21 cellular contexts compared by ENCODE assay signal in the genomic region with DNA sequence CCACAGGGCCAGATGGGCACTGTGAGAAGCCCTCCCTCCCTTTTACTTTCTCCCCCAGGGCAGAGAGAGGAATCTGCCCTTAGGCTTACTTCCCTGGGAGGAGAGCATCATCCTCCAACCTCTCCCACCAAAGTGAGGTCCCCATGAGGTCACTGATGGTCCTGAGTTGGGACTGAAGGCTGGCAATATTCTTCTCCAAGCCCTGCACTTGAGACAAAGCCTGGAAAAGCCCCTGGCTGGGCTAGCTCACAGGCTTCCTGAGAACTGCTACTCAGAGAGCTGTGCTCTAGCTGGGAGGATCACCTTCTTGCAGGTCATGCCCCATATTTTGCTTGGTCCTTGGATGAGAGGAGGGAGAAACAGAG.
DNase-seq lines count a peak whose midpoint lies in the region; FAIRE-seq and TF ChIP-seq lines count a peak whose summit lies in the region.
"Had no signal": no experiment of that assay in that cellular context is flagged by ENCODE, and none has a peak within 500 bp of the region (broad histone marks: within the 10 kb centered on the region; RNA-seq: fewer than 3 reads in every experiment).

No MANE protein-coding gene starts in this region.

- H3K4me1 ChIP-seq in hepatocyte (ENCODE audit: insufficient read depth) (peaks cover 14% of the 10 kb centered on the region), smooth muscle cell (ENCODE audit: low read depth) (peaks cover 6% of the 10 kb centered on the region), kidney (ENCODE audit: control insufficient read depth in 1 of 2, insufficient read depth in 1 of 2, low read depth in 1 of 2, low read length in 2 of 2) (peaks cover 13 to 36% of the 10 kb centered on the region in 2 donors), neuronal stem cell (ENCODE audit: control insufficient read depth in 2 of 2, insufficient read depth in 1 of 2, low read depth in 1 of 2, low read length in 2 of 2) (peaks cover 4 to 5% of the 10 kb centered on the region in 2 donors)

- H3K4ac ChIP-seq in neuronal stem cell (ENCODE audit: low read length), result no peak overlapping the region

- DNase-seq in Calu3 (no peak), SK-N-DZ (ENCODE audit: low spot score) (peak; percentile 1), hepatocyte (ENCODE audit: low spot score) (no peak), smooth muscle cell (lab: John Stamatoyannopoulos, UW; ENCODE audit: unreplicated experiment) (no peak), NCI-H1436 treated with DMSO at 0.1 percent for 48 hours (lab: John Stamatoyannopoulos, UW) (no peak), kidney (no peak), neuronal stem cell (ENCODE audit: low spot score) (no peak), LoVo (ENCODE audit: low spot score) (no peak)
- DNase-seq: activated CD4-positive, alpha-beta T cell treated with anti-CD3 and anti-CD28 coated beads for 1 hour; activated naive CD8-positive, alpha-beta T cell treated with anti-CD3 and anti-CD28 coated beads for 36 hours; activated T-cell treated with anti-CD3 and anti-CD28 coated beads for 4 hours; AML-193; DMS79; Kasumi-1; NCI-H2029; NCI-H524 treated with DMSO at 0.1 percent for 48 hours; stimulated activated naive CD4-positive, alpha-beta T cell treated with Interleukin-2 at 50 U/mL for 16 hours; T-helper 2 cell had no signal

- H3K4me3 Mint-ChIP-seq in Calu3 (ENCODE audit: low read depth, unreplicated experiment), result peak overlapping the region; percentile 54
- H3K4me3 Mint-ChIP-seq: activated naive CD8-positive, alpha-beta T cell treated with anti-CD3 and anti-CD28 coated beads for 36 hours; central memory CD8-positive, alpha-beta T cell had no signal

- H4K8ac ChIP-seq in neuronal stem cell (ENCODE audit: low read depth, low read length), result no peak overlapping the region

- H3K23ac ChIP-seq in neuronal stem cell (ENCODE audit: low read depth, low read length, poor library complexity), result no peak overlapping the region

- H4K20me1 ChIP-seq in hepatocyte (ENCODE audit: insufficient read depth, poor library complexity, severe bottlenecking), result no peaks in the 10 kb centered on the region
- H4K20me1 ChIP-seq in smooth muscle cell (ENCODE audit: low read depth), result no peaks in the 10 kb centered on the region

- H3K79me2 ChIP-seq in hepatocyte (no peaks in the 10 kb centered on the region), smooth muscle cell (ENCODE audit: low read depth) (no peaks in the 10 kb centered on the region)

- no peak overlapping the region for H4K91ac ChIP-seq in neuronal stem cell (ENCODE audit: low read depth, low read length, poor library complexity)

- H3K4me2 ChIP-seq in hepatocyte (no peak overlapping the region), smooth muscle cell (no peak overlapping the region), neuronal stem cell (ENCODE audit: insufficient read depth, low read length, poor library complexity, severe bottlenecking) (no peak overlapping the region)

- no peak overlapping the region for H2BK12ac ChIP-seq in neuronal stem cell (ENCODE audit: low read length)

- FAIRE-seq in kidney (lab: Jason Lieb, UNC), result no peak

- intact Hi-C loops in Calu3 (cut with micrococcal nuclease; ENCODE audit: unreplicated experiment) (no loop called here), kidney (cut with DNase I) (no loop called here)

- H3K4me1 Mint-ChIP-seq in Calu3 (ENCODE audit: low read depth, unreplicated experiment), result peaks cover 46% of the 10 kb centered on the region

- H2BK5ac ChIP-seq in neuronal stem cell (ENCODE audit: low read length), result no peak overlapping the region

- H3K9me2 ChIP-seq in hepatocyte (replicated peaks; ENCODE audit: insufficient read depth), result no peaks in the 10 kb centered on the region

- H3K18ac ChIP-seq in neuronal stem cell (ENCODE audit: low read length), result no peak overlapping the region

- no peak overlapping the region for H2BK15ac ChIP-seq in neuronal stem cell (ENCODE audit: low read length)

- peak overlapping the region; percentile 86 for H3K9ac ChIP-seq in smooth muscle cell (ENCODE audit: low read depth)
- no peak overlapping the region for H3K9ac ChIP-seq in kidney (ENCODE audit: low read length in 2 of 2)
- H3K9ac ChIP-seq in neuronal stem cell (ENCODE audit: low read depth, low read length, poor library complexity), result no peak overlapping the region

- peaks cover 10% of the 10 kb centered on the region for H3K36me3 Mint-ChIP-seq in Calu3 (ENCODE audit: insufficient read depth, unreplicated experiment)
- H3K36me3 Mint-ChIP-seq: activated naive CD8-positive, alpha-beta T cell treated with anti-CD3 and anti-CD28 coated beads for 36 hours had no signal

- no peaks in the 10 kb centered on the region for H3K79me1 ChIP-seq in neuronal stem cell (ENCODE audit: low read depth, low read length)

- H3K9me3 Mint-ChIP-seq in Calu3 (ENCODE audit: low read depth, unreplicated experiment), result peaks cover 5% of the 10 kb centered on the region
- H3K9me3 Mint-ChIP-seq: activated naive CD8-positive, alpha-beta T cell treated with anti-CD3 and anti-CD28 coated beads for 36 hours had no signal

- peak overlapping the region; percentile 75 for H3K27ac Mint-ChIP-seq in Calu3 (ENCODE audit: unreplicated experiment)
- H3K27ac Mint-ChIP-seq: activated naive CD8-positive, alpha-beta T cell treated with anti-CD3 and anti-CD28 coated beads for 36 hours had no signal

- no peaks in the 10 kb centered on the region for H3K27me3 Mint-ChIP-seq in Calu3 (ENCODE audit: unreplicated experiment)
- H3K27me3 Mint-ChIP-seq: activated naive CD8-positive, alpha-beta T cell treated with anti-CD3 and anti-CD28 coated beads for 36 hours had no signal

- H3F3A ChIP-seq in smooth muscle cell (ENCODE audit: low read depth), result peaks cover 12% of the 10 kb centered on the region

- peak overlapping the region; percentile 96 for H3K27ac ChIP-seq in hepatocyte
- peak overlapping the region; percentile 97 for H3K27ac ChIP-seq in smooth muscle cell (ENCODE audit: low read depth)
- H3K27ac ChIP-seq in kidney (ENCODE audit: low read depth in 2 of 2, low read length in 2 of 2), result peak overlapping the region in 1 of 2 donors; percentile 6
- H3K27ac ChIP-seq in neuronal stem cell (replicated peaks; ENCODE audit: low read length), result no peak overlapping the region
- H3K27ac ChIP-seq: neutrophil had no signal

- no TSS peak for BruUV-seq in Calu3 (replicated peaks; lab: Mats Ljungman, UMichigan)

- H3K14ac ChIP-seq in neuronal stem cell (ENCODE audit: low read length), result no peak overlapping the region

- no peak overlapping the region for H2AK5ac ChIP-seq in neuronal stem cell (ENCODE audit: low read depth, low read length)

- TF ChIP-seq CTCF in Calu3 (IDR thresholded peaks at IDR 0.05; ENCODE audit: unreplicated experiment) (no peak), hepatocyte (IDR thresholded peaks at IDR 0.05; ENCODE audit: poor library complexity) (no peak), smooth muscle cell (IDR thresholded peaks at IDR 0.05; ENCODE audit: borderline replicate concordance, insufficient read depth, poor library complexity, severe bottlenecking) (no peak), kidney (IDR thresholded peaks at IDR 0.05; ENCODE audit: borderline replicate concordance, extremely low read depth, insufficient read depth) (no peak)

- no peaks in the 10 kb centered on the region for H3K36me3 ChIP-seq in hepatocyte (replicated peaks; ENCODE audit: insufficient read depth, low read depth)
- no peaks in the 10 kb centered on the region for H3K36me3 ChIP-seq in smooth muscle cell (ENCODE audit: low read depth)
- H3K36me3 ChIP-seq in kidney (ENCODE audit: control insufficient read depth in 1 of 2, insufficient read depth in 2 of 2, low read length in 2 of 2), result no peaks in the 10 kb centered on the region
- no peaks in the 10 kb centered on the region for H3K36me3 ChIP-seq in neuronal stem cell (replicated peaks in 1 of 2; ENCODE audit: control insufficient read depth in 2 of 2, insufficient read depth in 2 of 2, low read length in 2 of 2)
- H3K36me3 ChIP-seq: neutrophil had no signal

- CTCF ChIA-PET in Calu3 (lab: Charles Lee), result interaction anchor here (0.7 to 1.8 kb wide), 4 partner anchors 13 to 248 kb away, joined by 3 to 10 read pairs (median 6); no protein-coding TSS in a partner anchor

- H3K9me3 ChIP-seq in hepatocyte (ENCODE audit: low read depth), result no peaks in the 10 kb centered on the region
- H3K9me3 ChIP-seq in smooth muscle cell (replicated peaks; ENCODE audit: low read depth), result no peaks in the 10 kb centered on the region
- no peaks in the 10 kb centered on the region for H3K9me3 ChIP-seq in kidney (ENCODE audit: control insufficient read depth in 1 of 2, low read length in 2 of 2)
- H3K9me3 ChIP-seq in neuronal stem cell (replicated peaks in 1 of 2; ENCODE audit: control insufficient read depth in 2 of 2, insufficient read depth in 1 of 2, low read depth in 1 of 2, low read length in 2 of 2), result peaks cover 0 to under 1% of the 10 kb centered on the region in 2 donors
- H3K9me3 ChIP-seq: neutrophil had no signal

- H2AFZ ChIP-seq in hepatocyte (no peak overlapping the region), smooth muscle cell (ENCODE audit: low read depth) (no peak overlapping the region), neuronal stem cell (ENCODE audit: low read length) (no peak overlapping the region)

- H3K27me3 ChIP-seq in hepatocyte, result no peaks in the 10 kb centered on the region
- no peaks in the 10 kb centered on the region for H3K27me3 ChIP-seq in smooth muscle cell (ENCODE audit: low read depth)
- H3K27me3 ChIP-seq in neuronal stem cell (ENCODE audit: control insufficient read depth in 3 of 3, insufficient read depth in 3 of 3, low read depth in 1 of 3, low read length in 3 of 3), result peaks cover 0 to 5% (median 0%) of the 10 kb centered on the region in 3 experiments

- H2BK120ac ChIP-seq in neuronal stem cell (ENCODE audit: low read depth, low read length), result no peak overlapping the region

- no peak overlapping the region for H3K4me3 ChIP-seq in hepatocyte
- H3K4me3 ChIP-seq in smooth muscle cell, result no peak overlapping the region
- H3K4me3 ChIP-seq in kidney (ENCODE audit: low read length in 2 of 2), result no peak overlapping the region
- H3K4me3 ChIP-seq in neuronal stem cell (ENCODE audit: low read length in 2 of 2), result no peak overlapping the region
- H3K4me3 ChIP-seq: skin epidermis had no signal
